ENCODE assay signal across 1 cellular context in the genomic region with DNA sequence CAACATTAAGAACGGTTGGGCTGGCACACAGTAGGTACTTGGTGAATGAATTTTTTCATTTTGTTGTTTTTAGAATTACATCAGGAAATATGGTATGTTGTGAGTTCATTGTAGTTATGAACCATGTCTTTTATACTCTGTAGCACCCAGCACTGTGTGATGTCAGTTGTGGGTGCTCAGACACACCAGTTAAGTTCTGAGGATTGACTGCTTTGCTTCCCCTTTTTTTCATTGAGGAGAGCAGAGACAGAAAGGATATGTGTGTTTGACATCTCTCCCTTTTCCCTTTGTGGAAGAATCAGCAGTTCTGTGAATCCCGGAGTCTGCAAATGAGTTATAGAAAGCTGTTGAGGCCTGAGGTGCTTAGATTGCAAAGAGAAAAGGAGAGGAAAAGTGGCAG.
TF ChIP-seq lines count a peak whose summit lies in the region.

No MANE protein-coding gene starts in this region.

TF ChIP-seq in GM12878, 131 proteins besides CTCF, POLR2A, EP300 and RAD21 (continued from another document):
- TF ChIP-seq, protein P1, sequence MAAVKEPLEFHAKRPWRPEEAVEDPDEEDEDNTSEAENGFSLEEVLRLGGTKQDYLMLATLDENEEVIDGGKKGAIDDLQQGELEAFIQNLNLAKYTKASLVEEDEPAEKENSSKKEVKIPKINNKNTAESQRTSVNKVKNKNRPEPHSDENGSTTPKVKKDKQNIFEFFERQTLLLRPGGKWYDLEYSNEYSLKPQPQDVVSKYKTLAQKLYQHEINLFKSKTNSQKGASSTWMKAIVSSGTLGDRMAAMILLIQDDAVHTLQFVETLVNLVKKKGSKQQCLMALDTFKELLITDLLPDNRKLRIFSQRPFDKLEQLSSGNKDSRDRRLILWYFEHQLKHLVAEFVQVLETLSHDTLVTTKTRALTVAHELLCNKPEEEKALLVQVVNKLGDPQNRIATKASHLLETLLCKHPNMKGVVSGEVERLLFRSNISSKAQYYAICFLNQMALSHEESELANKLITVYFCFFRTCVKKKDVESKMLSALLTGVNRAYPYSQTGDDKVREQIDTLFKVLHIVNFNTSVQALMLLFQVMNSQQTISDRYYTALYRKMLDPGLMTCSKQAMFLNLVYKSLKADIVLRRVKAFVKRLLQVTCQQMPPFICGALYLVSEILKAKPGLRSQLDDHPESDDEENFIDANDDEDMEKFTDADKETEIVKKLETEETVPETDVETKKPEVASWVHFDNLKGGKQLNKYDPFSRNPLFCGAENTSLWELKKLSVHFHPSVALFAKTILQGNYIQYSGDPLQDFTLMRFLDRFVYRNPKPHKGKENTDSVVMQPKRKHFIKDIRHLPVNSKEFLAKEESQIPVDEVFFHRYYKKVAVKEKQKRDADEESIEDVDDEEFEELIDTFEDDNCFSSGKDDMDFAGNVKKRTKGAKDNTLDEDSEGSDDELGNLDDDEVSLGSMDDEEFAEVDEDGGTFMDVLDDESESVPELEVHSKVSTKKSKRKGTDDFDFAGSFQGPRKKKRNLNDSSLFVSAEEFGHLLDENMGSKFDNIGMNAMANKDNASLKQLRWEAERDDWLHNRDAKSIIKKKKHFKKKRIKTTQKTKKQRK (IDR thresholded peaks at IDR 0.05; ENCODE audit: low read depth, low read length): no peak
- TF ChIP-seq RELA (IDR thresholded peaks at IDR 0.05; ENCODE audit: borderline replicate concordance, partially characterized antibody): no peak
- no peak for TF ChIP-seq JUNB (IDR thresholded peaks at IDR 0.05)
- no peak for TF ChIP-seq YY1 (IDR thresholded peaks at IDR 0.05; ENCODE audit: low read depth, low read length)
- TF ChIP-seq KDM1A (IDR thresholded peaks at IDR 0.05; ENCODE audit: borderline replicate concordance): no peak
- TF ChIP-seq ATF7 (IDR thresholded peaks at IDR 0.05; ENCODE audit: low read depth): no peak
- TF ChIP-seq, protein P2, sequence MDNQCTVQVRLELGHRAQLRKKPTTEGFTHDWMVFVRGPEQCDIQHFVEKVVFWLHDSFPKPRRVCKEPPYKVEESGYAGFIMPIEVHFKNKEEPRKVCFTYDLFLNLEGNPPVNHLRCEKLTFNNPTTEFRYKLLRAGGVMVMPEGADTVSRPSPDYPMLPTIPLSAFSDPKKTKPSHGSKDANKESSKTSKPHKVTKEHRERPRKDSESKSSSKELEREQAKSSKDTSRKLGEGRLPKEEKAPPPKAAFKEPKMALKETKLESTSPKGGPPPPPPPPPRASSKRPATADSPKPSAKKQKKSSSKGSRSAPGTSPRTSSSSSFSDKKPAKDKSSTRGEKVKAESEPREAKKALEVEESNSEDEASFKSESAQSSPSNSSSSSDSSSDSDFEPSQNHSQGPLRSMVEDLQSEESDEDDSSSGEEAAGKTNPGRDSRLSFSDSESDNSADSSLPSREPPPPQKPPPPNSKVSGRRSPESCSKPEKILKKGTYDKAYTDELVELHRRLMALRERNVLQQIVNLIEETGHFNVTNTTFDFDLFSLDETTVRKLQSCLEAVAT (IDR thresholded peaks at IDR 0.05): no peak
- TF ChIP-seq EZH2 (IDR thresholded peaks at IDR 0.05; ENCODE audit: borderline replicate concordance, control insufficient read depth, low read depth, low read length): no peak
- TF ChIP-seq RBBP5 (conservative IDR thresholded peaks at IDR 0.05): no peak
- no peak for TF ChIP-seq ZNF24 (IDR thresholded peaks at IDR 0.05)
